In the genomic region with DNA sequence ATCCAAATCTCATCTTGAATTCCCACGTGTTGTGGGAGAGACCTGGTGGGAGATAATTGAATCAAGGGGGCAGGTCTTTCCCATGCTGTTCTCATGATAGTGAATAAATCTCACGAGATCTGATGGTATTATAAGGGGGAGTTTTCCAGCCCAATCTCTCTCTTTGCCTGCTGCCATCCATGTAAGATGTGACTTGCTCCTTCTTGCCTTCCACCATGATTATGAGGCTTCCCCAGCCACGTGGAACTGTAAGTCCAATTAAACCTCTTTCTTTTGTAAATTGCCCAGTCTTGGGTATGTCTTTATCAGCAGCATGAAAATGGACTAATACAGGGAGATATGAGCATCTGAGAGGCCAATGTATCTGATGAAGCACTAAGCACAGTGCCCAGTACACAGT, we compare ENCODE assay signal across 5 cellular contexts. TPM values are rescaled to one million over a fixed set of nuclear protein-coding genes. Genes with fewer than 3 reads are reported as not detected.
DNase-seq lines count a peak whose midpoint lies in the region; ATAC-seq, FAIRE-seq and TF ChIP-seq lines count a peak whose summit lies in the region.
"Not testable (repeated sequence)": the region's sequence is repeated elsewhere in the genome, so short reads cannot be mapped to it uniquely, and the experiment has no call there.

No MANE protein-coding gene starts in this region.

- TF ChIP-seq EP300 in K562 (IDR thresholded peaks at IDR 0.05; ENCODE audit: low read length); HepG2 (IDR thresholded peaks at IDR 0.05; ENCODE audit: low read depth in 2 of 2, low read length in 2 of 2); HepG2 (CRISPR knock-in tag; IDR thresholded peaks at IDR 0.05; ENCODE audit: borderline replicate concordance): not testable (repeated sequence)

- H3K27ac Mint-ChIP-seq in central memory CD8-positive, alpha-beta T cell (ENCODE audit: low read depth): peak overlapping the region; percentile 73
- peak overlapping the region; percentile 6 for H3K27ac Mint-ChIP-seq in stimulated activated effector memory CD8-positive, alpha-beta T cell treated with anti-CD3 and anti-CD28 coated beads, Interleukin-12 subunit alpha, Interleukin-12 subunit beta, amount 100 ng/mL, for 72 hours

- H3K27ac ChIP-seq in HEK293 (ENCODE audit: extremely low read depth, low read depth, low read length); K562 (ENCODE audit: extremely low read depth, low read depth, low read length); HepG2 (ENCODE audit: extremely low read length, insufficient read depth, low read length): not testable (repeated sequence)

- POLR2A ChIA-PET in HEK293 (lab: Yijun Ruan, JAX); HepG2 (lab: Yijun Ruan, JAX): not testable (repeated sequence)
- POLR2A ChIA-PET in K562 (lab: Yijun Ruan, JAX): interaction anchor here (0.7 kb wide), 1 partner anchor 473 kb away, joined by 3 read pairs; no protein-coding TSS in a partner anchor

- intact Hi-C loops in K562 (cut with micrococcal nuclease); HepG2 (cut with micrococcal nuclease; ENCODE audit: unreplicated experiment): not testable (repeated sequence)

- not testable (repeated sequence) for H3K27me3 ChIP-seq in K562 (ENCODE audit: control insufficient read depth in 2 of 2, insufficient read depth in 2 of 2, low read length in 2 of 2)
- H3K27me3 ChIP-seq in HepG2 (ENCODE audit: control insufficient read depth in 1 of 2, insufficient read depth in 2 of 2, low read length in 2 of 2): peaks cover 3 to 41% of the 10 kb centered on the region in 2 experiments; a peak in 4 of 5 replicates

- BruUV-seq in K562 (replicated peaks; lab: Mats Ljungman, UMichigan); HepG2 (replicated peaks; lab: Mats Ljungman, UMichigan): not testable (repeated sequence)

- 15% methylated on average over 3 of the region's 3 CpGs for whole genome bisulfite sequencing in K562 (ENCODE audit: insufficient coverage, low coverage, missing lambda C conversion rate)
- 16% methylated on average over 3 of the region's 3 CpGs for WGBS in HepG2 (ENCODE audit: low lambda C conversion rate)

- TF ChIP-seq RAD21 in K562 (CRISPR knock-in tag; conservative IDR thresholded peaks at IDR 0.05 in 1 of 2, IDR thresholded peaks at IDR 0.05 in 1 of 2); HepG2 (CRISPR knock-in tag; IDR thresholded peaks at IDR 0.05): not testable (repeated sequence)

- not testable (repeated sequence) for H3K36me3 Mint-ChIP-seq in central memory CD8-positive, alpha-beta T cell (ENCODE audit: insufficient read depth); stimulated activated effector memory CD8-positive, alpha-beta T cell treated with anti-CD3 and anti-CD28 coated beads, Interleukin-12 subunit alpha, Interleukin-12 subunit beta, amount 100 ng/mL, for 72 hours

- CTCF ChIA-PET in HEK293 (lab: Yijun Ruan, JAX): interaction anchor here (1.0 kb wide), 1 partner anchor 26 kb away, joined by 3 read pairs; no protein-coding TSS in a partner anchor
- CTCF ChIA-PET in K562 (lab: Yijun Ruan, JAX; ENCODE audit: low intra/inter-chr PET ratio); HepG2 (lab: Yijun Ruan, JAX; ENCODE audit: low intra/inter-chr PET ratio, low total read pairs): not testable (repeated sequence)

- H3K4me3 ChIP-seq in HEK293 (ENCODE audit: low read depth, low read length); K562; HepG2 (replicated peaks in 1 of 3; ENCODE audit: insufficient read depth in 1 of 3, low read depth in 2 of 3, low read length in 3 of 3): not testable (repeated sequence)

- not testable (repeated sequence) for H3K9me3 ChIP-seq in HEK293 (ENCODE audit: control insufficient read depth, insufficient read depth, low read depth, low read length); K562 (replicated peaks; ENCODE audit: control insufficient read depth, insufficient read depth, low read depth, low read length); HepG2 (ENCODE audit: low read length)

- not testable (repeated sequence) for FAIRE-seq in K562 (lab: Jason Lieb, UNC); HepG2 (lab: Jason Lieb, UNC)

- not testable (repeated sequence) for TF ChIP-seq POLR2A in K562 (conservative IDR thresholded peaks at IDR 0.05); HepG2 (IDR thresholded peaks at IDR 0.05; ENCODE audit: insufficient read depth in 1 of 2, low read depth in 2 of 2, low read length in 2 of 2)

- not testable (repeated sequence) for DNase-seq in K562 (ENCODE audit: extremely low read depth in 1 of 4, low spot score in 3 of 4); central memory CD8-positive, alpha-beta T cell (ENCODE audit: low spot score in 2 of 2); HepG2 (ENCODE audit: low spot score); stimulated activated effector memory CD8-positive, alpha-beta T cell treated with anti-CD3 and anti-CD28 coated beads, Interleukin-12 subunit alpha, Interleukin-12 subunit beta, amount 100 ng/mL, for 72 hours (ENCODE audit: low spot score in 2 of 2)

- not testable (repeated sequence) for H3K9ac ChIP-seq in K562 (ENCODE audit: insufficient read depth in 1 of 2, low read depth in 2 of 2, low read length in 2 of 2); HepG2 (ENCODE audit: insufficient read depth, low read depth, low read length)

- H3K4me1 ChIP-seq in HEK293 (ENCODE audit: control insufficient read depth, insufficient read depth, low read length): not testable (repeated sequence)
- H3K4me1 ChIP-seq in K562 (replicated peaks in 1 of 2; ENCODE audit: control insufficient read depth in 2 of 2, insufficient read depth in 2 of 2, low read length in 2 of 2): peaks cover 11 to 19% of the 10 kb centered on the region in 2 experiments
- H3K4me1 ChIP-seq in HepG2 (ENCODE audit: insufficient read depth, low read length): peaks cover 22% of the 10 kb centered on the region

- H3K4me3 Mint-ChIP-seq in central memory CD8-positive, alpha-beta T cell; stimulated activated effector memory CD8-positive, alpha-beta T cell treated with anti-CD3 and anti-CD28 coated beads, Interleukin-12 subunit alpha, Interleukin-12 subunit beta, amount 100 ng/mL, for 72 hours: not testable (repeated sequence)

- H3K4me1 Mint-ChIP-seq in central memory CD8-positive, alpha-beta T cell; stimulated activated effector memory CD8-positive, alpha-beta T cell treated with anti-CD3 and anti-CD28 coated beads, Interleukin-12 subunit alpha, Interleukin-12 subunit beta, amount 100 ng/mL, for 72 hours: not testable (repeated sequence)

- not testable (repeated sequence) for TF ChIP-seq CTCF in HEK293 (tag by site-specific recombination; IDR thresholded peaks at IDR 0.05); K562 (IDR thresholded peaks at IDR 0.05 in 2 of 3, conservative IDR thresholded peaks at IDR 0.05 in 1 of 3; ENCODE audit: insufficient read depth in 2 of 3, low read depth in 1 of 3, low read length in 3 of 3); HepG2 (CRISPR knock-in tag; IDR thresholded peaks at IDR 0.05)

- not testable (repeated sequence) for H4K20me1 ChIP-seq in K562 (replicated peaks; ENCODE audit: control insufficient read depth, insufficient read depth, low read length); HepG2 (ENCODE audit: insufficient read depth, low read length)

- in situ Hi-C loops in K562 (cut with MboI); HepG2 (cut with HindIII; ENCODE audit: extremely low pct_ligation_motif_present, low pct_unique_long_range_greater_than_20kb): not testable (repeated sequence)

- H3K27me3 Mint-ChIP-seq in central memory CD8-positive, alpha-beta T cell: not testable (repeated sequence)

- not testable (repeated sequence) for H3K9me1 ChIP-seq in K562 (ENCODE audit: control insufficient read depth, insufficient read depth, low read length)

- not testable (repeated sequence) for H2AFZ ChIP-seq in K562 (ENCODE audit: low read depth, low read length); HepG2 (ENCODE audit: low read length)

- ATAC-seq in K562; central memory CD8-positive, alpha-beta T cell (replicated peaks; ENCODE audit: extremely low read depth, poor library complexity, severe bottlenecking); HepG2; stimulated activated effector memory CD8-positive, alpha-beta T cell treated with anti-CD3 and anti-CD28 coated beads, Interleukin-12 subunit alpha, Interleukin-12 subunit beta, amount 100 ng/mL, for 72 hours: not testable (repeated sequence)

- not testable (repeated sequence) for H3K36me3 ChIP-seq in HEK293 (ENCODE audit: control insufficient read depth in 2 of 2, insufficient read depth in 1 of 2, low read length in 2 of 2); K562 (ENCODE audit: control insufficient read depth, insufficient read depth, low read length); HepG2 (replicated peaks in 1 of 2; ENCODE audit: control insufficient read depth in 1 of 2, insufficient read depth in 2 of 2, low read length in 2 of 2)

- not testable (repeated sequence) for H3K9me3 Mint-ChIP-seq in central memory CD8-positive, alpha-beta T cell; stimulated activated effector memory CD8-positive, alpha-beta T cell treated with anti-CD3 and anti-CD28 coated beads, Interleukin-12 subunit alpha, Interleukin-12 subunit beta, amount 100 ng/mL, for 72 hours

- not testable (repeated sequence) for H3K4me2 ChIP-seq in K562 (ENCODE audit: insufficient read depth, low read length); HepG2 (ENCODE audit: low read depth, low read length)

- not testable (repeated sequence) for H3K79me2 ChIP-seq in K562 (ENCODE audit: control insufficient read depth, insufficient read depth, low read length); HepG2 (ENCODE audit: insufficient read depth, low read length)

RNA-seq across cellular contexts. Expression of a gene that starts 26.0 kb away (rescaled TPM):
- 19.7 and 27.2 TPM in 2 replicates for total RNA-seq in K562 (2011; cell fraction: chromatin; rRNA removed; ENCODE audit: low replicate concordance)
- 7.7 and 10.9 TPM in 2 replicates for total RNA-seq in K562 (2011; cell fraction: nucleolus; rRNA removed)
- 16.1 and 29.1 TPM in 2 replicates for total RNA-seq in K562 (2011; cell fraction: nucleoplasm; rRNA removed)
- total RNA-seq in K562 (2014; rRNA removed) (2.5 and 3.7 TPM in 2 replicates), K562 (2014; rRNA removed; fragmentation: Illumina TruSeq; extraction: Trizol) (2.7 and 3.0 TPM in 2 replicates), K562 (2015; rRNA removed; fragmentation: Illumina TruSeq; extraction: Trizol) (2.6 and 3.3 TPM in 2 replicates), K562 (2021) (11.2 and 11.3 TPM in 2 replicates), HepG2 (2016; rRNA removed; fragmentation: Illumina TruSeq; extraction: Trizol) (3.3 and 8.0 TPM in 2 replicates)
- polyA plus RNA-seq in K562 (2011; rRNA removed) (1.6 and 2.1 TPM in 2 replicates), K562 (2014; fragmentation: Illumina TruSeq; extraction: Trizol) (7.0 and 8.1 TPM in 2 replicates), K562 (2014; fragmentation: Nextera tagmentation; extraction: Ambion mirVana) (1 to 10 TPM; 1.9 to 4.1 TPM), K562 (2014; rRNA removed) (3.8 and 4.0 TPM in 2 replicates), HepG2 (2011; rRNA removed) (1.9 TPM in 2 replicates)
- polyA plus RNA-seq in K562 (2011; cell fraction: cytosol; rRNA removed): 1.00 and 1.6 TPM in 2 replicates
- polyA plus RNA-seq in K562 (2011; cell fraction: nucleus; rRNA removed): 5.3 and 5.7 TPM in 2 replicates
- 7.2 and 8.8 TPM in 2 replicates for polyA plus RNA-seq in K562 (2012)
- polyA minus RNA-seq in K562 (2011; rRNA and poly(A)+ RNA removed): 2.7 and 4.2 TPM in 2 replicates
- 4.4 and 4.8 TPM in 2 replicates for polyA minus RNA-seq in K562 (2011; cell fraction: cytosol; rRNA and poly(A)+ RNA removed)
- polyA minus RNA-seq in K562 (2011; cell fraction: nucleus; rRNA and poly(A)+ RNA removed): 4.3 TPM in 2 replicates
- 4.1 and 4.9 TPM in 2 replicates for total RNA-seq in HepG2 (2016; cell fraction: cytosol; rRNA removed; fragmentation: Illumina TruSeq; extraction: Trizol; ENCODE audit: low read depth)
- 2.6 and 7.7 TPM in 2 replicates for total RNA-seq in HepG2 (2016; cell fraction: insoluble cytoplasmic fraction; rRNA removed; fragmentation: Illumina TruSeq; extraction: Trizol)
- 4.2 TPM in 2 replicates for total RNA-seq in HepG2 (2016; cell fraction: membrane; rRNA removed; fragmentation: Illumina TruSeq; extraction: Trizol)
- total RNA-seq in HepG2 (2016; cell fraction: nucleus; rRNA removed; fragmentation: Illumina TruSeq; extraction: Trizol): 8.5 and 9.9 TPM in 2 replicates
- 0.85 and 1.7 TPM in 2 replicates for polyA plus RNA-seq in HepG2 (2011; cell fraction: cytosol; rRNA removed)
- polyA plus RNA-seq in HepG2 (2011; cell fraction: nucleus; rRNA removed): 6.8 and 7.7 TPM in 2 replicates
- polyA plus RNA-seq in HepG2 (2012): 5.7 and 6.1 TPM in 2 replicates
- 0.31 and 0.43 TPM in 2 replicates for polyA plus RNA-seq in HepG2 (2016; cell fraction: cytosol; fragmentation: Illumina TruSeq; extraction: Trizol; ENCODE audit: low read depth)
- polyA plus RNA-seq in HepG2 (2016; cell fraction: insoluble cytoplasmic fraction; fragmentation: Illumina TruSeq; extraction: Trizol; ENCODE audit: low read depth): 7.2 and 8.9 TPM in 2 replicates
- 1.2 and 1.4 TPM in 2 replicates for polyA plus RNA-seq in HepG2 (2016; cell fraction: membrane; fragmentation: Illumina TruSeq; extraction: Trizol; ENCODE audit: low read depth)
- 11.5 and 12.3 TPM in 2 replicates for polyA plus RNA-seq in HepG2 (2016; cell fraction: nucleus; fragmentation: Illumina TruSeq; extraction: Trizol; ENCODE audit: insufficient read depth, low read depth)
- 3.3 TPM in 1 of 2 replicates, not detected in the other for polyA minus RNA-seq in HepG2 (2011; rRNA and poly(A)+ RNA removed; ENCODE audit: low replicate concordance)
- polyA minus RNA-seq in HepG2 (2011; cell fraction: cytosol; rRNA and poly(A)+ RNA removed): 4.3 and 5.8 TPM in 2 replicates
- polyA minus RNA-seq in HepG2 (2011; cell fraction: nucleus; rRNA and poly(A)+ RNA removed): 7.7 and 8.2 TPM in 2 replicates
